In genomic region chr1:18907021-18907913, GRCh38 we compare ENCODE assay signal across 8 cellular contexts. TPM values are rescaled to one million over a fixed set of nuclear protein-coding genes. Genes with fewer than 3 reads are reported as not detected.
A peak's percentile ranks its signal among the peaks of the same experiment; 100 is the strongest.
DNase-seq lines count a peak whose midpoint lies in the region; ATAC-seq, FAIRE-seq and TF ChIP-seq lines count a peak whose summit lies in the region.

No MANE protein-coding gene starts in this region.

- no peak overlapping the region for H3K4me3 ChIP-seq in AG04449 (ENCODE audit: low read depth, low read length)
- H3K4me3 ChIP-seq in H1 (ENCODE audit: extremely low read depth in 1 of 4, insufficient read depth in 2 of 4, low read depth in 3 of 4, low read length in 4 of 4) = no peak overlapping the region

- no peak overlapping the region for H3K56ac ChIP-seq in H1 (replicated peaks; ENCODE audit: insufficient read length, low read depth, low read length)

- no peaks in the 10 kb centered on the region for H3K79me1 ChIP-seq in H1 (ENCODE audit: low read depth, low read length)

- WGBS in H1 (ENCODE audit: extremely low coverage in 1 of 2, insufficient coverage in 1 of 2, insufficient read length in 1 of 2, insufficient replicate concordance in 2 of 2, low coverage in 1 of 2, low lambda C conversion rate in 2 of 2, missing lambda C conversion rate in 1 of 2), 2 experiments = 72% methylated on average over 16 of the region's 16 CpGs; no CpG with 5 or more reads in 1 of the 2 experiments

- H3K79me2 ChIP-seq in H1 (ENCODE audit: control insufficient read depth in 1 of 2, insufficient read depth in 2 of 2, low read length in 2 of 2) = no peaks in the 10 kb centered on the region

- no peak overlapping the region for H4K8ac ChIP-seq in H1 (ENCODE audit: extremely low read depth, insufficient read depth, low read length)

- no peak overlapping the region for H2AFZ ChIP-seq in H1 (ENCODE audit: low read length)

- no peak for TF ChIP-seq POLR2A in H1 (IDR thresholded peaks at IDR 0.05; ENCODE audit: control extremely low read depth in 1 of 2, low read depth in 2 of 2, low read length in 2 of 2)

- in situ Hi-C loops in GM13976 (cut with MboI; ENCODE audit: low sequenced_read_pairs, unreplicated experiment) = loop anchor here (25.0 kb wide), 1 partner anchor 180 kb away; no protein-coding TSS in a partner anchor

- H3K23me2 ChIP-seq in H1 (ENCODE audit: low read depth, low read length) = peaks cover 3% of the 10 kb centered on the region; the same call in 1 of the 2 replicates

- peaks cover 0 to 5% (median 2%) of the 10 kb centered on the region in 4 experiments; a peak in 1 of 7 replicates for H3K4me1 ChIP-seq in H1 (replicated peaks in 1 of 4; ENCODE audit: control insufficient read depth in 3 of 4, insufficient read depth in 4 of 4, low read length in 3 of 4)

- FAIRE-seq in H1 (lab: Jason Lieb, UNC) = no peak

- no peak overlapping the region for H3K4me2 ChIP-seq in H1 (ENCODE audit: insufficient read depth in 1 of 2, low read depth in 2 of 2, low read length in 2 of 2)

- H2AK5ac ChIP-seq in H1 (ENCODE audit: low read depth, low read length) = no peak overlapping the region

- H3K27me3 ChIP-seq in H1 (replicated peaks in 1 of 4; ENCODE audit: control insufficient read depth in 3 of 4, extremely low read depth in 1 of 4, insufficient read depth in 3 of 4, low read length in 3 of 4) = peaks cover 0 to 3% (median 0%) of the 10 kb centered on the region in 4 experiments; a peak in 2 of 7 replicates

- no peak for ATAC-seq in GM21723 (IDR thresholded peaks at IDR 0.05; ENCODE audit: unreplicated experiment)

- no peak overlapping the region for H3K27ac ChIP-seq in H1 (ENCODE audit: low read depth, low read length)

- POLR2A ChIA-PET in AG04449 (lab: Yijun Ruan, JAX) (interaction anchor here (0.8 kb wide), 1 partner anchor 42 kb away, joined by 3 read pairs; no protein-coding TSS in a partner anchor), H1 (lab: Charles Lee; ENCODE audit: partially characterized antibody) (interaction anchor here (1.2 to 2.6 kb wide), 3 partner anchors 10 to 48 kb away, joined by 3 to 11 read pairs (median 3); partner anchors contain the start of gene IFFO2)

- DNase-seq in AG04449 (ENCODE audit: low read depth, low spot score) = no peak
- peak; percentile 76 for DNase-seq in GM13976 (ENCODE audit: low spot score)
- peak; percentile 54 for DNase-seq in NCI-H82 treated with DMSO at 0.1 percent for 48 hours (lab: John Stamatoyannopoulos, UW; ENCODE audit: unreplicated experiment)
- peak; percentile 30 to 34 for DNase-seq in activated CD8-positive, alpha-beta memory T cell treated with anti-CD3 and anti-CD28 coated beads for 4 hours (ENCODE audit: low read depth in 2 of 2)
- peak in 1 of 2 experiments; percentile 68 for DNase-seq in H1 (ENCODE audit: low read depth in 1 of 2, low spot score in 2 of 2)
- DNase-seq in midbrain (lab: John Stamatoyannopoulos, UW) = peak; percentile 80
- DNase-seq in stimulated activated naive CD4-positive, alpha-beta T cell treated with Interleukin-2 at 50 U/mL for 16 hours (lab: John Stamatoyannopoulos, UW) = peak; percentile 43

- H3K9ac ChIP-seq in H1 (replicated peaks in 1 of 4; ENCODE audit: extremely low read depth in 1 of 4, low read depth in 3 of 4, low read length in 3 of 4) = no peak overlapping the region

- no peak overlapping the region for H3K4ac ChIP-seq in H1 (replicated peaks; ENCODE audit: insufficient read length, low read depth, low read length)

- H2BK5ac ChIP-seq in H1 (ENCODE audit: low read depth, low read length) = no peak overlapping the region

- no peak overlapping the region for H3K23ac ChIP-seq in H1 (ENCODE audit: insufficient read length)

- H3K9me3 ChIP-seq in H1 (ENCODE audit: insufficient read depth in 2 of 2, low read depth in 1 of 2, low read length in 1 of 2) = no peaks in the 10 kb centered on the region

- no peak overlapping the region for H2BK20ac ChIP-seq in H1 (ENCODE audit: low read length)

- no peak overlapping the region for H4K5ac ChIP-seq in H1 (ENCODE audit: insufficient read length, low read depth, low read length)

- TF ChIP-seq RAD21 in H1 (IDR thresholded peaks at IDR 0.05 in 1 of 2, conservative IDR thresholded peaks at IDR 0.05 in 1 of 2; ENCODE audit: low read depth in 2 of 2, low read length in 2 of 2) = peak; percentile 28 to 49

- no peaks in the 10 kb centered on the region for H3K36me3 ChIP-seq in H1 (ENCODE audit: control insufficient read depth in 2 of 4, insufficient read depth in 4 of 4, low read length in 3 of 4)

- CTCF ChIA-PET in AG04449 (lab: Yijun Ruan, JAX) (interaction anchor here (0.7 to 10.6 kb wide), 52 partner anchors 8 to 334 kb away, joined by 3 to 179 read pairs (median 5); partner anchors contain the start of gene IFFO2), H1 (lab: Charles Lee; ENCODE audit: partially characterized antibody) (interaction anchor here (0.6 to 8.0 kb wide), 59 partner anchors 8 to 377 kb away, joined by 3 to 131 read pairs (median 5); partner anchors contain the start of gene IFFO2)

- 0 out of 2 replicates have a peak overlapping the region, but pooled peaks have one; percentile 17 for H2BK12ac ChIP-seq in H1 (ENCODE audit: low read depth, low read length)

- H3K18ac ChIP-seq in H1 (ENCODE audit: extremely low read depth, low read length) = no peak overlapping the region

- H4K91ac ChIP-seq in H1 (replicated peaks; ENCODE audit: insufficient read length, low read length) = no peak overlapping the region

- H2BK120ac ChIP-seq in H1 (replicated peaks; ENCODE audit: low read depth, low read length) = no peak overlapping the region

- TF ChIP-seq CTCF in AG04449 (IDR thresholded peaks at IDR 0.05; ENCODE audit: insufficient read depth, low read length, missing control alignments) (peak; percentile 51), GM13976 (IDR thresholded peaks at IDR 0.05; ENCODE audit: borderline replicate concordance, control extremely low read depth, extremely low read depth, insufficient read depth, missing control alignments) (peak; percentile 66), H1 (IDR thresholded peaks at IDR 0.05; ENCODE audit: control extremely low read depth in 1 of 3, insufficient read depth in 1 of 3, low read depth in 1 of 3, low read length in 3 of 3) (peak; percentile 62 to 83 (median 72))

- H2BK15ac ChIP-seq in H1 (ENCODE audit: low read length) = no peak overlapping the region

- H3K14ac ChIP-seq in H1 (ENCODE audit: insufficient read length) = no peak overlapping the region

- no peak for TF ChIP-seq EP300 in H1 (IDR thresholded peaks at IDR 0.05; ENCODE audit: borderline replicate concordance in 1 of 2, low read depth in 2 of 2, low read length in 2 of 2)

- no peaks in the 10 kb centered on the region for H4K20me1 ChIP-seq in H1 (replicated peaks in 1 of 2; ENCODE audit: control insufficient read depth in 1 of 2, insufficient read depth in 2 of 2, low read length in 2 of 2)

TF ChIP-seq in H1, 55 proteins besides CTCF, POLR2A, EP300 and RAD21 (continues in another document):
- TF ChIP-seq RXRA (IDR thresholded peaks at IDR 0.05; ENCODE audit: insufficient read depth, low read depth, low read length) (no peak), CHD2 (IDR thresholded peaks at IDR 0.05; ENCODE audit: low read length) (no peak), ASH2L (IDR thresholded peaks at IDR 0.05; ENCODE audit: low read length) (no peak), CEBPB (IDR thresholded peaks at IDR 0.05; ENCODE audit: low read depth, low read length) (no peak), RNF2 (IDR thresholded peaks at IDR 0.05; ENCODE audit: borderline replicate concordance, low read depth, low read length, missing control alignments, poor library complexity, severe bottlenecking) (no peak), FOSL1 (IDR thresholded peaks at IDR 0.05; ENCODE audit: insufficient read depth, low read depth, low read length) (no peak), USF2 (IDR thresholded peaks at IDR 0.05; ENCODE audit: low read length) (no peak), CTBP2 (IDR thresholded peaks at IDR 0.05; ENCODE audit: borderline replicate concordance, insufficient read depth, insufficient read length, low read length) (no peak)

RNA-seq across cellular contexts. Expression of gene ALDH4A1, which starts 4.9 kb away (rescaled TPM):
- total RNA-seq in H1 (2021; fragmentation: NEBNext Ultra II Directional; extraction: Animal tissue kit (Norgen Biotek cat#: 25700)) = 29.4 and 30.3 TPM in 2 replicates
- polyA plus RNA-seq in H1 (2011; rRNA removed) = 35.9 and 57.4 TPM in 2 replicates
- 61.4 TPM for polyA plus RNA-seq in H1 (2011; cell fraction: cytosol; rRNA removed)
- polyA plus RNA-seq in H1 (2011; cell fraction: nucleus; rRNA removed) = 95.8 TPM
- 25.3 to 32.9 TPM (median 31.9 TPM) in 4 replicates for polyA plus RNA-seq in H1 (2012, experiment 1 of 2)
- 35.0 TPM for polyA plus RNA-seq in H1 (2012, experiment 2 of 2)
- polyA plus RNA-seq in H1 (2013, experiment 1 of 2) = 18.9 TPM
- 16.0 TPM for polyA plus RNA-seq in H1 (2013, experiment 2 of 2)
- 20.3 and 22.0 TPM in 2 replicates for polyA minus RNA-seq in H1 (2011; rRNA and poly(A)+ RNA removed)
- 21.8 TPM for polyA minus RNA-seq in H1 (2011; cell fraction: cytosol; rRNA and poly(A)+ RNA removed)
- 21.5 TPM for polyA minus RNA-seq in H1 (2011; cell fraction: nucleus; rRNA and poly(A)+ RNA removed)

RNA-seq across cellular contexts. Expression of gene TAS1R2, which starts 47.8 kb away (rescaled TPM):
- not detected in 2 replicates for total RNA-seq in H1 (2021; fragmentation: NEBNext Ultra II Directional; extraction: Animal tissue kit (Norgen Biotek cat#: 25700))
- not detected in 2 replicates for polyA plus RNA-seq in H1 (2011; rRNA removed)
- not detected for polyA plus RNA-seq in H1 (2011; cell fraction: cytosol; rRNA removed)
- not detected for polyA plus RNA-seq in H1 (2011; cell fraction: nucleus; rRNA removed)
- polyA plus RNA-seq in H1 (2012, experiment 1 of 2) = not detected in 4 replicates
- not detected for polyA plus RNA-seq in H1 (2012, experiment 2 of 2)
- polyA plus RNA-seq in H1 (2013, experiment 1 of 2) = not detected
- not detected for polyA plus RNA-seq in H1 (2013, experiment 2 of 2)
- polyA minus RNA-seq in H1 (2011; rRNA and poly(A)+ RNA removed) = not detected in 2 replicates
- polyA minus RNA-seq in H1 (2011; cell fraction: cytosol; rRNA and poly(A)+ RNA removed) = not detected
- not detected for polyA minus RNA-seq in H1 (2011; cell fraction: nucleus; rRNA and poly(A)+ RNA removed)

RNA-seq across cellular contexts. Expression of gene IFFO2, which starts 49.2 kb away (rescaled TPM):
- total RNA-seq in H1 (2021; fragmentation: NEBNext Ultra II Directional; extraction: Animal tissue kit (Norgen Biotek cat#: 25700)) = 8.7 and 10.4 TPM in 2 replicates
- polyA plus RNA-seq in H1 (2011; rRNA removed) = 6.6 and 13.7 TPM in 2 replicates
- 5.2 TPM for polyA plus RNA-seq in H1 (2011; cell fraction: cytosol; rRNA removed)
- polyA plus RNA-seq in H1 (2011; cell fraction: nucleus; rRNA removed) = 8.2 TPM
- 4.2 to 6.0 TPM (median 5.4 TPM) in 4 replicates for polyA plus RNA-seq in H1 (2012, experiment 1 of 2)
- polyA plus RNA-seq in H1 (2012, experiment 2 of 2) = 5.2 TPM
- 3.5 TPM for polyA plus RNA-seq in H1 (2013, experiment 1 of 2)
- 3.6 TPM for polyA plus RNA-seq in H1 (2013, experiment 2 of 2)
- polyA minus RNA-seq in H1 (2011; rRNA and poly(A)+ RNA removed) = 4.0 and 4.8 TPM in 2 replicates
- polyA minus RNA-seq in H1 (2011; cell fraction: cytosol; rRNA and poly(A)+ RNA removed) = 4.8 TPM
- polyA minus RNA-seq in H1 (2011; cell fraction: nucleus; rRNA and poly(A)+ RNA removed) = 2.6 TPM
